8 cellular contexts compared by ENCODE assay signal in genomic region chr5:8756498-8757084, GRCh38.
DNase-seq lines count a peak whose midpoint lies in the region; ATAC-seq and TF ChIP-seq lines count a peak whose summit lies in the region.

No MANE protein-coding gene starts in this region.

- no peak overlapping the region for H3K4me3 ChIP-seq in heart left ventricle
- no peak overlapping the region for H3K4me3 ChIP-seq in dorsolateral prefrontal cortex
- H3K4me3 ChIP-seq in neuronal stem cell (ENCODE audit: low read length in 2 of 2) = no peak overlapping the region
- H3K4me3 ChIP-seq in aorta (ENCODE audit: low read length in 2 of 2) = no peak overlapping the region

- WGBS in heart left ventricle, 4 donors = 35 to 57% (median 46%) methylated on average over 2 of the region's 2 CpGs
- no CpG with 5 or more reads among the region's 2 CpGs for WGBS in neuronal stem cell (ENCODE audit: extremely low coverage in 2 of 2, insufficient read length in 2 of 2, insufficient replicate concordance in 1 of 2), 2 donors
- 29 to 40% methylated on average over 2 of the region's 2 CpGs for WGBS in aorta, 2 donors

- H2BK15ac ChIP-seq in neuronal stem cell (ENCODE audit: low read length) = no peak overlapping the region

- H4K91ac ChIP-seq in neuronal stem cell (ENCODE audit: low read depth, low read length, poor library complexity) = no peak overlapping the region

- H4K8ac ChIP-seq in neuronal stem cell (ENCODE audit: low read depth, low read length) = no peak overlapping the region

- DNase-seq in heart left ventricle (no peak), left ventricle myocardium superior (no peak), NCI-H510A treated with DMSO at 0.1 percent for 48 hours (lab: John Stamatoyannopoulos, UW) (peak; percentile 63), dorsolateral prefrontal cortex (peak in 4 of 10 donors; percentile 14 to 72 (median 51)), neuronal stem cell (ENCODE audit: low spot score) (peak; percentile 55), aorta (no peak), DMS79 (lab: John Stamatoyannopoulos, UW) (no peak)

- H3K4me1 ChIP-seq in heart left ventricle (peaks cover 0 to 6% (median 0%) of the 10 kb centered on the region in 12 donors), neuronal stem cell (ENCODE audit: control insufficient read depth in 2 of 2, insufficient read depth in 1 of 2, low read depth in 1 of 2, low read length in 2 of 2) (peaks cover 0 to 2% of the 10 kb centered on the region in 2 donors), aorta (ENCODE audit: control insufficient read depth in 1 of 2, insufficient read depth in 2 of 2, low read length in 2 of 2) (no peaks in the 10 kb centered on the region)

- H2AK5ac ChIP-seq in neuronal stem cell (ENCODE audit: low read depth, low read length) = no peak overlapping the region

- peak; percentile 23 to 53 (median 35) for TF ChIP-seq CTCF in heart left ventricle (IDR thresholded peaks at IDR 0.05)
- TF ChIP-seq CTCF in dorsolateral prefrontal cortex (IDR thresholded peaks at IDR 0.05 in 54 of 56, conservative IDR thresholded peaks at IDR 0.05 in 2 of 56; ENCODE audit: low read depth in 1 of 56, partially characterized antibody in 56 of 56) = peak in 55 of 56 donors; percentile 48 to 91 (median 71)

- intact Hi-C loops in heart left ventricle (cut with DNase I) (loop anchor here in 2 of 10 donors (10.0 kb wide), 2 partner anchors 448 to 1478 kb away; no protein-coding TSS in a partner anchor), left ventricle myocardium superior (cut with micrococcal nuclease) (no loop called here), dorsolateral prefrontal cortex (cut with DNase I) (loop anchor here (2.0 to 10.0 kb wide), 4 partner anchors 86 to 451 kb away; no protein-coding TSS in a partner anchor), aorta (cut with DNase I) (loop anchor here (5.0 to 10.0 kb wide), 2 partner anchors 448 to 456 kb away; no protein-coding TSS in a partner anchor)

- H2AFZ ChIP-seq in neuronal stem cell (ENCODE audit: low read length) = no peak overlapping the region

- no peak overlapping the region for H3K4me2 ChIP-seq in neuronal stem cell (ENCODE audit: insufficient read depth, low read length, poor library complexity, severe bottlenecking)

- H3K9ac ChIP-seq in neuronal stem cell (ENCODE audit: low read depth, low read length, poor library complexity) = no peak overlapping the region

- H3K18ac ChIP-seq in neuronal stem cell (ENCODE audit: low read length) = no peak overlapping the region

- H2BK12ac ChIP-seq in neuronal stem cell (ENCODE audit: low read length) = no peak overlapping the region

- H3K27me3 ChIP-seq in heart left ventricle (no peaks in the 10 kb centered on the region), dorsolateral prefrontal cortex (no peaks in the 10 kb centered on the region), neuronal stem cell (ENCODE audit: control insufficient read depth in 3 of 3, insufficient read depth in 3 of 3, low read depth in 1 of 3, low read length in 3 of 3) (no peaks in the 10 kb centered on the region), aorta (ENCODE audit: control insufficient read depth in 1 of 2, insufficient read depth in 2 of 2, low read length in 1 of 2) (peaks cover 0 to 1% of the 10 kb centered on the region in 2 donors)

- no peak overlapping the region for H2BK120ac ChIP-seq in neuronal stem cell (ENCODE audit: low read depth, low read length)

- H3K4ac ChIP-seq in neuronal stem cell (ENCODE audit: low read length) = no peak overlapping the region

- ATAC-seq in heart left ventricle (peak in 2 of 4 donors; percentile 58), left ventricle myocardium superior (no peak), HG02970 (IDR thresholded peaks at IDR 0.05; ENCODE audit: low FRiP score, unreplicated experiment) (no peak), aorta (ENCODE audit: low FRiP score) (no peak)

- H3K36me3 ChIP-seq in heart left ventricle (no peaks in the 10 kb centered on the region), neuronal stem cell (replicated peaks in 1 of 2; ENCODE audit: control insufficient read depth in 2 of 2, insufficient read depth in 2 of 2, low read length in 2 of 2) (no peaks in the 10 kb centered on the region), aorta (ENCODE audit: control insufficient read depth in 1 of 2, insufficient read depth in 2 of 2, low read length in 1 of 2) (no peaks in the 10 kb centered on the region)

- H3K9me3 ChIP-seq in heart left ventricle = peaks cover 0 to 7% (median 0%) of the 10 kb centered on the region in 12 donors
- H3K9me3 ChIP-seq in neuronal stem cell (replicated peaks in 1 of 2; ENCODE audit: control insufficient read depth in 2 of 2, insufficient read depth in 1 of 2, low read depth in 1 of 2, low read length in 2 of 2) = peaks cover 2 to 4% of the 10 kb centered on the region in 2 donors
- peaks cover 2% of the 10 kb centered on the region for H3K9me3 ChIP-seq in aorta (ENCODE audit: control insufficient read depth, low read length)

- H3K14ac ChIP-seq in neuronal stem cell (ENCODE audit: low read length) = no peak overlapping the region

- H2BK5ac ChIP-seq in neuronal stem cell (ENCODE audit: low read length) = no peak overlapping the region

- TF ChIP-seq POLR2A in heart left ventricle (IDR thresholded peaks at IDR 0.05) = no peak

- no peak overlapping the region for H3K23ac ChIP-seq in neuronal stem cell (ENCODE audit: low read depth, low read length, poor library complexity)

- H3K79me1 ChIP-seq in neuronal stem cell (ENCODE audit: low read depth, low read length) = no peaks in the 10 kb centered on the region

- no peak overlapping the region for H3K27ac ChIP-seq in heart left ventricle
- no peak overlapping the region for H3K27ac ChIP-seq in dorsolateral prefrontal cortex
- H3K27ac ChIP-seq in neuronal stem cell (replicated peaks; ENCODE audit: low read length) = no peak overlapping the region
- H3K27ac ChIP-seq in aorta (ENCODE audit: low read depth in 1 of 2, low read length in 2 of 2) = no peak overlapping the region

Comparison
In these comparisons a context has a peak if more than half of its experiments do, and no peak if none do; other contexts are left out.
1. DNase-seq: peak in NCI-H510A treated with DMSO at 0.1 percent for 48 hours (single experiment) and neuronal stem cell (single experiment); none in heart left ventricle (0 of 5), left ventricle myocardium superior (single experiment), aorta (0 of 2) and DMS79 (single experiment).